Comparison of ENCODE assay signal across 8 cellular contexts in the genomic region with DNA sequence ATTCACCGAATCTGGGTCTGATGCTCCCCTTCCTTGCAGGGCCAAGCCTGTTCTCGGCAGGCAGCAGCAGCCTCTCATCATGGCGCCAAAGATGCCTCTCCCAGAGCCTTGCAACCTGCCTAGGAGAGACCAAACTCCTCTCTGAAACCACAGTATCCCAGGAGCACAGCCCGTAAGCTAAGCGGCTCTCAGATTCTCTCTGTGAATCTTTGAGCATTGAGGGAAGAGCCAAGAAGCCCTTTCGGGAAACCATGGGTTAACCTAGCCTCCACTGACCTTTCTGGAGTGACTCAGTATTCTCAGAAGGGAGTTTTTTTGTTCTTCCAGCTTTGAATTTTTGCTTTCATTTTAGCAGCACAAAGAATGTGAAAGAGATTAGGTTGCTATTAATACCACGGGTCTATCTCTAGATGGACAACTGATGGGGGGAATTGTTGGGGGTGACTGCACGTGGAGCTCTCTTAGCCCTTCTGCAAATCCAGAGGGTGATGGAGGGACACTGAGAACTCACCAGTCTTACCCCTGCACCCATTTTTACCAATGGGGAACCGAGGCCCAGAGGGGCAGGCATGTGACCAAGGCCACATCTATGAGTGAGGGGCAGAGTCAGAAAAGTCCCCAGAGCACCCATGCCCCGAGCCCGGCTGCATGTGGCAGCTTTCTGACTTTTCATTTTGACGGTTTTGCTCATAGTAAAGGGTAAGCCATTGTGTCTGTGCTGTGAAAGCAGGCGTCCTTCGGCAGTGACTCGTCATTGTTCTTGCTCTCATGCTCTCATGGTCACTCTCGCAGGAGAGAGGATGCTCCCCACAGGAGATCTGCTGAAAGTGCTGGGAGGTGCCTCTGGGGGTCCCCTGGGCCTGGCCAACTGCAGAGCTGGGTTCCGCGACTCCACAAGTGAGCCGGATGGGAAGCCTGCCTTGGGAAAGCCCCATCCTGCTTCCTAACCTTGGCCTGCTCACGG. TPM values are rescaled to one million over a fixed set of nuclear protein-coding genes. Genes with fewer than 3 reads are reported as not detected.
DNase-seq lines count a peak whose midpoint lies in the region; ATAC-seq and TF ChIP-seq lines count a peak whose summit lies in the region.

No MANE protein-coding gene starts in this region.

- H3K27ac ChIP-seq in brain microvascular endothelial cell = peak overlapping the region; percentile 91
- no peak overlapping the region for H3K27ac ChIP-seq in neural progenitor cell

- no peaks in the 10 kb centered on the region for H3F3A ChIP-seq in neural progenitor cell (ENCODE audit: low read depth)

- H3K9ac ChIP-seq in neural progenitor cell = no peak overlapping the region

- H2AFZ ChIP-seq in neural progenitor cell (replicated peaks) = no peak overlapping the region

- intact Hi-C loops in posterior vena cava (cut with DNase I) = no loop called here

- H3K9me3 ChIP-seq in neural progenitor cell (ENCODE audit: low read depth) = no peaks in the 10 kb centered on the region

- no peak overlapping the region for H3K4me2 ChIP-seq in neural progenitor cell

- H3K36me3 ChIP-seq in brain microvascular endothelial cell (replicated peaks) (no peaks in the 10 kb centered on the region), neural progenitor cell (no peaks in the 10 kb centered on the region)

- no peak overlapping the region for H3K4me3 ChIP-seq in brain microvascular endothelial cell (ENCODE audit: low read depth, low read length)
- no peak overlapping the region for H3K4me3 ChIP-seq in neural progenitor cell

- DNase-seq in stimulated activated CD4-positive, alpha-beta T cell treated with anti-CD3 and anti-CD28 coated beads, Interleukin-15, amount 100 ng/mL, for 24 hours = peak; percentile 14
- no peak for DNase-seq in stimulated activated CD4-positive, alpha-beta T cell treated with anti-CD3 and anti-CD28 coated beads, Interleukin-4, amount 100 ng/mL, for 4 hours
- DNase-seq in brain microvascular endothelial cell = peak; percentile 78
- no peak for DNase-seq in neural progenitor cell (ENCODE audit: low spot score)
- no peak for DNase-seq in posterior vena cava (ENCODE audit: low spot score)

- no peak overlapping the region for H3K4me3 Mint-ChIP-seq in neural progenitor cell

- no peaks in the 10 kb centered on the region for H3K79me2 ChIP-seq in neural progenitor cell (ENCODE audit: low read depth)

- H3K9me3 Mint-ChIP-seq in neural progenitor cell = no peaks in the 10 kb centered on the region

- in situ Hi-C loops in brain microvascular endothelial cell (cut with HindIII; ENCODE audit: low pct_ligation_motif_present, low sequenced_read_pairs) = no loop called here

- H3K27me3 ChIP-seq in brain microvascular endothelial cell (replicated peaks) = no peaks in the 10 kb centered on the region
- no peaks in the 10 kb centered on the region for H3K27me3 ChIP-seq in neural progenitor cell

- TF ChIP-seq CTCF in brain microvascular endothelial cell (IDR thresholded peaks at IDR 0.05; ENCODE audit: low read depth, low read length, missing control alignments) (no peak), neural progenitor cell (IDR thresholded peaks at IDR 0.05) (no peak)

- H3K4me1 ChIP-seq in neural progenitor cell = peaks cover 5% of the 10 kb centered on the region

- H3K4me1 Mint-ChIP-seq in neural progenitor cell = peaks cover 33% of the 10 kb centered on the region

- peak overlapping the region; percentile 94 for H3K27ac Mint-ChIP-seq in neural progenitor cell

- H3K36me3 Mint-ChIP-seq in neural progenitor cell = no peaks in the 10 kb centered on the region

- ATAC-seq in HG03439 (IDR thresholded peaks at IDR 0.05; ENCODE audit: unreplicated experiment) (peak; percentile 63), HG02970 (IDR thresholded peaks at IDR 0.05; ENCODE audit: low FRiP score, unreplicated experiment) (no peak), HG02840 (IDR thresholded peaks at IDR 0.05; ENCODE audit: low FRiP score, unreplicated experiment) (no peak)

- H4K20me1 ChIP-seq in neural progenitor cell (ENCODE audit: low read depth) = no peaks in the 10 kb centered on the region

- peaks cover 15% of the 10 kb centered on the region for H3K27me3 Mint-ChIP-seq in neural progenitor cell (ENCODE audit: insufficient read depth, low read depth)

RNA-seq across cellular contexts. Expression of a gene that starts 36.0 kb away (rescaled TPM):
- total RNA-seq in neural progenitor cell (ENCODE audit: low replicate concordance) (5.2 and 5.9 TPM in 2 replicates), posterior vena cava (100 to 1,000 TPM; 348 to 366 TPM)

Comparison
In these comparisons a context has a peak if more than half of its experiments do, and no peak if none do; other contexts are left out.
1. DNase-seq: peak in stimulated activated CD4-positive, alpha-beta T cell treated with anti-CD3 and anti-CD28 coated beads, Interleukin-15, amount 100 ng/mL, for 24 hours (single experiment) and brain microvascular endothelial cell (single experiment); none in stimulated activated CD4-positive, alpha-beta T cell treated with anti-CD3 and anti-CD28 coated beads, Interleukin-4, amount 100 ng/mL, for 4 hours (0 of 2), neural progenitor cell (single experiment) and posterior vena cava (single experiment).
2. RNA of a gene that starts 36.0 kb away (total RNA-seq): 348 to 366 TPM in posterior vena cava; 5.2 to 5.9 TPM in neural progenitor cell; every median in the first group is over 10 times any median in the second.